In genomic region chr22:20956258-20957117, GRCh38 we compare ENCODE assay signal across 6 cellular contexts. TPM values are rescaled to one million over a fixed set of nuclear protein-coding genes. Genes with fewer than 3 reads are reported as not detected.
DNase-seq lines count a peak whose midpoint lies in the region; ATAC-seq and TF ChIP-seq lines count a peak whose summit lies in the region.

No MANE protein-coding gene starts in this region.

- peak; percentile 64 for DNase-seq in GM23248
- DNase-seq in ascending aorta (ENCODE audit: low spot score in 2 of 2): no peak
- DNase-seq in naive B cell: no peak
- DNase-seq in cerebellar nuclear complex (lab: John Stamatoyannopoulos, UW): no peak

- no peak for TF ChIP-seq CTCF in ascending aorta (IDR thresholded peaks at IDR 0.05)

- no peaks in the 10 kb centered on the region for H3F3A ChIP-seq in GM23248 (ENCODE audit: insufficient read depth)

- peaks cover 4 to 22% (median 21%) of the 10 kb centered on the region in 3 donors for H3K27me3 Mint-ChIP-seq in naive B cell

- H3K4me2 ChIP-seq in GM23248 (ENCODE audit: unreplicated experiment): peak overlapping the region; percentile 79

- H3K79me2 ChIP-seq in GM23248 (ENCODE audit: insufficient read depth): peaks cover 36% of the 10 kb centered on the region

- peaks cover 0 to 6% of the 10 kb centered on the region in 2 donors for H3K36me3 Mint-ChIP-seq in naive B cell

- peak overlapping the region; percentile 18; the same call in 1 of the 2 replicates for H3K27ac ChIP-seq in GM23248
- no peak overlapping the region for H3K27ac ChIP-seq in ascending aorta

- intact Hi-C loops in ascending aorta (cut with DNase I): no loop called here

- H3K4me3 ChIP-seq in GM23248: peak overlapping the region; percentile 83
- H3K4me3 ChIP-seq in ascending aorta: peak overlapping the region; percentile 60 to 77

- 25 to 26% methylated on average over 27 to 29 of the region's 29 CpGs for WGBS in GM23248 (ENCODE audit: low coverage in 1 of 2, low lambda C conversion rate in 2 of 2, missing lambda C conversion rate in 2 of 2), 2 experiments

- H3K9ac ChIP-seq in GM23248: peak overlapping the region; percentile 82

- ATAC-seq in naive B cell (ENCODE audit: low read depth in 2 of 2) (peak in 1 of 2 donors; percentile 31), HG03378 (IDR thresholded peaks at IDR 0.05; ENCODE audit: unreplicated experiment) (no peak), GM21723 (IDR thresholded peaks at IDR 0.05; ENCODE audit: unreplicated experiment) (no peak)

- H3K27ac Mint-ChIP-seq in naive B cell: peak overlapping the region in 1 of 6 donors; percentile 37

- H3K36me3 ChIP-seq in GM23248 (ENCODE audit: low read depth): peaks cover 12% of the 10 kb centered on the region; the same call in 1 of the 2 replicates
- peaks cover 0 to 21% of the 10 kb centered on the region in 2 donors for H3K36me3 ChIP-seq in ascending aorta

- H3K9me3 ChIP-seq in GM23248 (ENCODE audit: low read depth): no peaks in the 10 kb centered on the region
- no peaks in the 10 kb centered on the region for H3K9me3 ChIP-seq in ascending aorta

- H3K27me3 ChIP-seq in GM23248 (replicated peaks; ENCODE audit: insufficient read depth) (no peaks in the 10 kb centered on the region), ascending aorta (no peaks in the 10 kb centered on the region)

- peaks cover 0 to 2% (median 0%) of the 10 kb centered on the region in 7 donors for H3K9me3 Mint-ChIP-seq in naive B cell

- in situ Hi-C loops in GM23248 (cut with MboI): no loop called here

- H3K4me1 Mint-ChIP-seq in naive B cell: peaks cover 6 to 22% (median 21%) of the 10 kb centered on the region in 3 donors

- H4K20me1 ChIP-seq in GM23248 (ENCODE audit: insufficient read depth): no peaks in the 10 kb centered on the region

- H3K4me1 ChIP-seq in GM23248 (ENCODE audit: insufficient read depth) (0 out of 2 replicates have a peak, but pooled peaks cover 15% of the 10 kb centered on the region), ascending aorta (peaks cover 0 to 4% of the 10 kb centered on the region in 2 donors)

- no peaks in the 10 kb centered on the region for H3K9me2 ChIP-seq in GM23248 (ENCODE audit: insufficient read depth)

- peak overlapping the region; percentile 84 for H2AFZ ChIP-seq in GM23248

- H3K4me3 Mint-ChIP-seq in naive B cell: peak overlapping the region; percentile 74 to 87 (median 80)

RNA-seq across cellular contexts. Expression of gene AIFM3, which starts 10.6 kb away (rescaled TPM):
- total RNA-seq in GM23248 (2014; rRNA removed; shearing (Covaris generic)): 0.65 TPM in 1 of 2 replicates, not detected in the other
- 0.16 TPM in 1 of 2 replicates, not detected in the other for polyA plus RNA-seq in GM23248 (2016; fragmentation: Nextera tagmentation; extraction: Ambion mirVana)
- total RNA-seq in ascending aorta: not detected
- under 1 TPM in 2 of 6 donors, not detected in 4; 0.26 to 0.82 TPM for polyA plus RNA-seq in naive B cell (ENCODE audit: low read depth in 6 of 6)

RNA-seq across cellular contexts. Expression of gene LZTR1, which starts 25.6 kb away (rescaled TPM):
- 71.5 and 80.1 TPM in 2 replicates for total RNA-seq in GM23248 (2014; rRNA removed; shearing (Covaris generic))
- polyA plus RNA-seq in GM23248 (2016; fragmentation: Nextera tagmentation; extraction: Ambion mirVana) (26.8 and 29.7 TPM in 2 replicates), naive B cell (ENCODE audit: low read depth in 6 of 6) (10 to 100 TPM in 2 of 6 donors, 1 to 10 TPM in 4; 3.6 to 15.0 (median 9.3) TPM)
- 72.8 TPM for total RNA-seq in ascending aorta

RNA-seq across cellular contexts. Expression of gene CRKL, which starts 39.3 kb away (rescaled TPM):
- total RNA-seq in GM23248 (2014; rRNA removed; shearing (Covaris generic)): 39.8 and 42.5 TPM in 2 replicates
- polyA plus RNA-seq in GM23248 (2016; fragmentation: Nextera tagmentation; extraction: Ambion mirVana) (26.7 and 27.1 TPM in 2 replicates), naive B cell (ENCODE audit: low read depth in 6 of 6) (10 to 100 TPM; 42.6 to 60.7 (median 50.0) TPM)
- 21.2 TPM for total RNA-seq in ascending aorta

RNA-seq across cellular contexts. Expression of gene THAP7, which starts 45.4 kb away (rescaled TPM):
- 19.5 and 27.5 TPM in 2 replicates for total RNA-seq in GM23248 (2014; rRNA removed; shearing (Covaris generic))
- polyA plus RNA-seq in GM23248 (2016; fragmentation: Nextera tagmentation; extraction: Ambion mirVana): 32.5 and 34.0 TPM in 2 replicates
- 37.9 TPM for total RNA-seq in ascending aorta
- 10 to 100 TPM; 36.6 to 43.6 (median 40.9) TPM for polyA plus RNA-seq in naive B cell (ENCODE audit: low read depth in 6 of 6)

RNA-seq across cellular contexts. Expression of gene P2RX6, which starts 58.5 kb away (rescaled TPM):
- 1.6 TPM in 2 replicates for total RNA-seq in GM23248 (2014; rRNA removed; shearing (Covaris generic))
- polyA plus RNA-seq in GM23248 (2016; fragmentation: Nextera tagmentation; extraction: Ambion mirVana): 2.2 and 2.4 TPM in 2 replicates
- total RNA-seq in ascending aorta: not detected
- under 1 TPM in 1 of 6 donors, not detected in 5; 0.44 TPM for polyA plus RNA-seq in naive B cell (ENCODE audit: low read depth in 6 of 6)
